In genomic region chr22:45771057-45771456, GRCh38 we compare ENCODE assay signal across 20 cellular contexts.
A peak's percentile ranks its signal among the peaks of the same experiment; 100 is the strongest.
DNase-seq lines count a peak whose midpoint lies in the region; ATAC-seq, FAIRE-seq and TF ChIP-seq lines count a peak whose summit lies in the region.
"Had no signal": no experiment of that assay in that cellular context is flagged by ENCODE, and none has a peak within 500 bp of the region (broad histone marks: within the 10 kb centered on the region; RNA-seq: fewer than 3 reads in every experiment).

No MANE protein-coding gene starts in this region.

- TF ChIP-seq EP300 in SK-N-SH (IDR thresholded peaks at IDR 0.05; ENCODE audit: borderline replicate concordance in 1 of 2, low read depth in 1 of 2, low read length in 1 of 2), result no peak

- no peak for ATAC-seq in SK-N-SH treated with all-trans-retinoic acid at 6 μM for 48 hours
- ATAC-seq in HG03135 (IDR thresholded peaks at IDR 0.05; ENCODE audit: unreplicated experiment), result no peak
- no peak for ATAC-seq in CD4-positive, alpha-beta T cell (ENCODE audit: poor library complexity)
- ATAC-seq: CD8-positive, alpha-beta T cell; GM12878 had no signal

- intact Hi-C loops in CD4-positive, alpha-beta T cell (cut with DNase I, micrococcal nuclease), result no loop called here

- H3K27me3 ChIP-seq in SK-N-SH (ENCODE audit: insufficient read depth) (no peaks in the 10 kb centered on the region), OCI-LY1 (ENCODE audit: insufficient read depth, low read length) (no peaks in the 10 kb centered on the region)
- no peaks in the 10 kb centered on the region for H3K27me3 ChIP-seq in CD4-positive, alpha-beta T cell (ENCODE audit: control insufficient read depth, insufficient read depth, low read length)

- no peak for DNase-seq in SK-N-SH
- DNase-seq in GM19239 (ENCODE audit: insufficient read length, low spot score), result no peak
- DNase-seq in GM12891 (ENCODE audit: insufficient read length, low spot score), result no peak
- DNase-seq in CD4-positive, alpha-beta T cell, result no peak
- DNase-seq: C1 segment of cervical spinal cord; Caco-2; CD8-positive, alpha-beta T cell; DMS153; DND-41; EL; GDM1; GOT3 had no signal

- H3K9me3 ChIP-seq in SK-N-SH, result no peaks in the 10 kb centered on the region
- H3K9me3 ChIP-seq in OCI-LY1 (ENCODE audit: low read length), result no peaks in the 10 kb centered on the region
- no peaks in the 10 kb centered on the region for H3K9me3 ChIP-seq in CD4-positive, alpha-beta T cell (ENCODE audit: control insufficient read depth, low read length)
- H3K9me3 ChIP-seq: Caco-2, HAP-1 had no signal

- peaks cover 56% of the 10 kb centered on the region for H3K36me3 Mint-ChIP-seq in CD4-positive, alpha-beta T cell (ENCODE audit: low read depth)

- H3K79me2 ChIP-seq in SK-N-SH (ENCODE audit: insufficient read depth) (peaks cover 60% of the 10 kb centered on the region), OCI-LY1 (ENCODE audit: insufficient read depth, low read length) (peaks cover 10% of the 10 kb centered on the region; the same call in 1 of the 2 replicates)

- no peak for TF ChIP-seq RAD21 in SK-N-SH (IDR thresholded peaks at IDR 0.05; ENCODE audit: low read length)

- H2AFZ ChIP-seq in SK-N-SH (ENCODE audit: low read depth), result no peak overlapping the region
- no peak overlapping the region for H2AFZ ChIP-seq in OCI-LY1 (ENCODE audit: low read length)

- H3K4me2 ChIP-seq in SK-N-SH (no peak overlapping the region), OCI-LY1 (ENCODE audit: low read length) (no peak overlapping the region)

- peaks cover 15% of the 10 kb centered on the region for H4K20me1 ChIP-seq in SK-N-SH (ENCODE audit: insufficient read depth)
- H4K20me1 ChIP-seq in OCI-LY1 (ENCODE audit: insufficient read depth, low read length), result no peaks in the 10 kb centered on the region

- no peaks in the 10 kb centered on the region for H3K9me3 Mint-ChIP-seq in CD4-positive, alpha-beta T cell
- H3K9me3 Mint-ChIP-seq: CD8-positive, alpha-beta T cell had no signal

- H3K9ac ChIP-seq in SK-N-SH (no peak overlapping the region), OCI-LY1 (ENCODE audit: low read length) (no peak overlapping the region; the same call in 1 of the 2 replicates)

- TF ChIP-seq CTCF in SK-N-SH (IDR thresholded peaks at IDR 0.05), result no peak
- no peak for TF ChIP-seq CTCF in OCI-LY1 (IDR thresholded peaks at IDR 0.05; ENCODE audit: low read length)
- TF ChIP-seq CTCF in CD4-positive, alpha-beta T cell (IDR thresholded peaks at IDR 0.05), result no peak

- H3K9me2 ChIP-seq in SK-N-SH, result no peaks in the 10 kb centered on the region
- H3K9me2 ChIP-seq in OCI-LY1 (ENCODE audit: low read depth, low read length), result no peaks in the 10 kb centered on the region

- no peak for TF ChIP-seq POLR2A in GM12891 (IDR thresholded peaks at IDR 0.05; ENCODE audit: low read depth, low read length)

- H3K36me3 ChIP-seq in SK-N-SH (replicated peaks in 1 of 2; ENCODE audit: control insufficient read depth in 1 of 2, insufficient read depth in 2 of 2, low read length in 1 of 2), result peaks cover 7 to 46% of the 10 kb centered on the region in 2 experiments
- H3K36me3 ChIP-seq in OCI-LY1 (ENCODE audit: insufficient read depth, low read length), result peaks cover 30% of the 10 kb centered on the region
- H3K36me3 ChIP-seq: HAP-1 had no signal

- CTCF ChIA-PET in SK-N-SH (lab: Yijun Ruan, JAX), result no interaction called here
- CTCF ChIA-PET in CD4-positive, alpha-beta T cell (lab: Charles Lee), result no interaction called here

- H3K4me3 Mint-ChIP-seq in CD4-positive, alpha-beta T cell, result no peak overlapping the region
- H3K4me3 Mint-ChIP-seq: CD8-positive, alpha-beta T cell had no signal

- H3K27ac ChIP-seq in SK-N-SH (ENCODE audit: low read depth in 2 of 2, low read length in 1 of 2) (no peak overlapping the region), OCI-LY1 (ENCODE audit: low read depth, low read length, poor library complexity, severe bottlenecking) (peak overlapping the region; percentile 100)
- H3K27ac ChIP-seq in CD4-positive, alpha-beta T cell (ENCODE audit: low read depth, low read length), result no peak overlapping the region
- H3K27ac ChIP-seq: 22Rv1 had no signal

- POLR2A ChIA-PET in SK-N-SH (lab: Yijun Ruan, JAX), result no interaction called here
- POLR2A ChIA-PET in CD4-positive, alpha-beta T cell (lab: Charles Lee), result no interaction called here

- H3K27ac Mint-ChIP-seq in CD4-positive, alpha-beta T cell, result no peak overlapping the region
- H3K27ac Mint-ChIP-seq: CD8-positive, alpha-beta T cell had no signal

- H3F3A ChIP-seq in SK-N-SH (replicated peaks; ENCODE audit: insufficient read depth) (peaks cover 3% of the 10 kb centered on the region), OCI-LY1 (ENCODE audit: insufficient read depth, low read length) (peaks cover 33% of the 10 kb centered on the region)

- 97% methylated on average over 3 of the region's 3 CpGs for WGBS in SK-N-SH (ENCODE audit: low lambda C conversion rate)

- FAIRE-seq in GM19239 (lab: Jason Lieb, UNC), result peak; percentile 21
- no peak for FAIRE-seq in GM12891 (lab: Jason Lieb, UNC)
- FAIRE-seq: GM12878, GM18507, H54 had no signal

- H3K4me1 ChIP-seq in SK-N-SH (ENCODE audit: control insufficient read depth in 1 of 2, insufficient read depth in 2 of 2, low read depth in 1 of 2, low read length in 1 of 2) (no peaks in the 10 kb centered on the region; a peak in 1 of 4 replicates), OCI-LY1 (ENCODE audit: insufficient read depth, low read length, severe bottlenecking) (peaks cover 99% of the 10 kb centered on the region)
- H3K4me1 ChIP-seq: Caco-2 had no signal

- peaks cover 4% of the 10 kb centered on the region for H3K4me1 Mint-ChIP-seq in CD4-positive, alpha-beta T cell (ENCODE audit: low read depth)

- no peaks in the 10 kb centered on the region for H3K27me3 Mint-ChIP-seq in CD4-positive, alpha-beta T cell

- H3K4me3 ChIP-seq in SK-N-SH (ENCODE audit: low read depth in 2 of 2, low read length in 1 of 2) (no peak overlapping the region), OCI-LY1 (ENCODE audit: low read depth, low read length, poor library complexity, severe bottlenecking) (no peak overlapping the region)
- H3K4me3 ChIP-seq: GM12878, HAP-1 had no signal

TF ChIP-seq in SK-N-SH treated with all-trans-retinoic acid at 6 μM for 48 hours, 23 proteins besides CTCF, POLR2A, EP300 and RAD21:
- no peak for TF ChIP-seq GLIS3 (CRISPR knock-in tag; IDR thresholded peaks at IDR 0.05)
- TF ChIP-seq ZNF8 (CRISPR knock-in tag; IDR thresholded peaks at IDR 0.05), result peak; percentile 98
- no peak for TF ChIP-seq ZFP3 (CRISPR knock-in tag; IDR thresholded peaks at IDR 0.05)
- TF ChIP-seq ISL1 (CRISPR knock-in tag; IDR thresholded peaks at IDR 0.05), result no peak
- no peak for TF ChIP-seq CSDC2 (CRISPR knock-in tag; IDR thresholded peaks at IDR 0.05)

TF ChIP-seq in SK-N-SH, 30 proteins besides CTCF, POLR2A, EP300 and RAD21 (continues in another document):
- no peak for TF ChIP-seq YY1 (IDR thresholded peaks at IDR 0.05; ENCODE audit: low read depth)
- TF ChIP-seq TAF1 (IDR thresholded peaks at IDR 0.05; ENCODE audit: borderline replicate concordance, low read depth, low read length), result no peak
- no peak for TF ChIP-seq RFX5 (IDR thresholded peaks at IDR 0.05; ENCODE audit: low read length)
- no peak for TF ChIP-seq USF1 (IDR thresholded peaks at IDR 0.05; ENCODE audit: borderline replicate concordance, low read depth)
- TF ChIP-seq FOSL2 (IDR thresholded peaks at IDR 0.05; ENCODE audit: borderline replicate concordance, low read depth), result no peak
- TF ChIP-seq MAX (IDR thresholded peaks at IDR 0.05; ENCODE audit: low read depth), result no peak
- no peak for TF ChIP-seq NRF1 (IDR thresholded peaks at IDR 0.05; ENCODE audit: low read depth, low read length)

TF ChIP-seq in GM12891, 5 proteins besides CTCF, POLR2A, EP300 and RAD21:
- no peak for TF ChIP-seq SPI1 (IDR thresholded peaks at IDR 0.05; ENCODE audit: low read depth, low read length)
- no peak for TF ChIP-seq PAX5 (IDR thresholded peaks at IDR 0.05; ENCODE audit: insufficient read depth, low read length, severe bottlenecking)
- TF ChIP-seq TAF1 (IDR thresholded peaks at IDR 0.05; ENCODE audit: low read depth, low read length), result no peak
- TF ChIP-seq POLR2AphosphoS5 (IDR thresholded peaks at IDR 0.05; ENCODE audit: low read depth, low read length), result no peak
- no peak for TF ChIP-seq POU2F2 (IDR thresholded peaks at IDR 0.05; ENCODE audit: low read depth, low read length)
